Comparison of ENCODE assay signal across 1 cellular context in the genomic region with DNA sequence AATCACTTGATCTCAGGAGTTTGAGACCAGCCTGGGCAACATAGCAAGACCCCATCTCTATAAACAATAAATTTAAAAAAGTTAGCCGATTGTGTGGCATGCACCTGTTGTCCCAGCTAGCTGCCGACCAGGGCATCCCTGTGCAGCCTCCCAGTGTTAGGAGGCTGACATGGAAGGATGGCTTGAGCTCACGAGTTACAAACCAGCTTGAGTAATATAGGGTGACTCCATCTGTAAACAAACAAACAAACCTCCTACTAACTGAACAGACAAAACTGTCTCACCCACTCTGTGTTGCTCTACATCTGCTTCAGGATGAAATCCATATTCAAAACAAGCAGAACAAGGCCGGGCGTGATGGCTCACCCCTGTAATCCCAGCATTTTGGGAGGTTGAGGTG.
TF ChIP-seq lines count a peak whose summit lies in the region.

No MANE protein-coding gene starts in this region.

TF ChIP-seq in HepG2, 621 proteins besides CTCF, POLR2A, EP300 and RAD21:
- TF ChIP-seq, protein P1, sequence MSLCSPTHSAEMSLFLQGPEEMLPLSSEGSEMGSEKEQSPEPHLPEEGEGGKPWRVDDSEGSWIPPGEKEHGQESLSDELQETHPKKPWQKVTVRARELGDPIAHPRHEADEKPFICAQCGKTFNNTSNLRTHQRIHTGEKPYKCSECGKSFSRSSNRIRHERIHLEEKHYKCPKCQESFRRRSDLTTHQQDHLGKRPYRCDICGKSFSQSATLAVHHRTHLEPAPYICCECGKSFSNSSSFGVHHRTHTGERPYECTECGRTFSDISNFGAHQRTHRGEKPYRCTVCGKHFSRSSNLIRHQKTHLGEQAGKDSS (CRISPR knock-in tag; IDR thresholded peaks at IDR 0.05; ENCODE audit: borderline replicate concordance, low read depth): no peak
- TF ChIP-seq ZNF468 (CRISPR knock-in tag; IDR thresholded peaks at IDR 0.05) (no peak), ZNF121 (CRISPR knock-in tag; IDR thresholded peaks at IDR 0.05) (0 out of 2 replicates have a peak, but pooled peaks have one; percentile 19), ZNF343 (CRISPR knock-in tag; IDR thresholded peaks at IDR 0.05) (no peak)
TF ChIP-seq in HepG2: peak in this region for 1.
